In the genomic region with DNA sequence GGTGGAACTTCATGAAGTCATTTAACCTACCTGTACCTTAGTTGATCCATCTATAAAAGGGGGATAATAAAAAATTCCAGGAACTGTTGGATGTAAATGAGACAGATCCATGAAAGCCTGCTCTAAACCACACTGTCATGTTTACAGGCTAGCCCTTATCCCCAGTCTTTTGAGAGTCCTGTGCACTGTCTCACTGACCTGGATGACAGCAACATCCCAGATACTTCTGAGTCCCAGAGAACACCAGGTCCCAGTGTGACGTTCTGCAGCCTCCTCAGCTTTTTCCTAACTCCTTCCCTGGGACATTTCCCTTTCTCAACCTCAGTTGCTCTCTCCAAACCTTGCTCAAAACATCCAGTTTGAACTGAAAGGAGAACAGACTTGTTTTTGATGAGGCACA, we compare ENCODE assay signal across 25 cellular contexts.
"Had no signal": no experiment of that assay in that cellular context is flagged by ENCODE, and none has a peak within 500 bp of the region (broad histone marks: within the 10 kb centered on the region; RNA-seq: fewer than 3 reads in every experiment).

No MANE protein-coding gene starts in this region.

- H3K27ac Mint-ChIP-seq: activated CD4-positive, alpha-beta memory T cell treated with anti-CD3 and anti-CD28 coated beads for 36 hours; activated CD4-positive, alpha-beta T cell treated with anti-CD3 and anti-CD28 coated beads, Interleukin-2, amount 10 ng/mL, durations not matched to agents 7 days and 5 days; activated naive CD8-positive, alpha-beta T cell had no signal

- H3K4me1 Mint-ChIP-seq: activated CD4-positive, alpha-beta T cell treated with anti-CD3 and anti-CD28 coated beads, Interleukin-2, amount 10 ng/mL, durations not matched to agents 7 days and 5 days had no signal

- H3K27me3 Mint-ChIP-seq: activated CD4-positive, alpha-beta memory T cell treated with anti-CD3 and anti-CD28 coated beads for 36 hours; activated CD4-positive, alpha-beta T cell treated with anti-CD3 and anti-CD28 coated beads, Interleukin-2, amount 10 ng/mL, durations not matched to agents 7 days and 5 days; activated naive CD8-positive, alpha-beta T cell had no signal

- H3K4me3 Mint-ChIP-seq: activated CD4-positive, alpha-beta memory T cell treated with anti-CD3 and anti-CD28 coated beads for 36 hours; activated CD4-positive, alpha-beta T cell treated with anti-CD3 and anti-CD28 coated beads, Interleukin-2, amount 10 ng/mL, durations not matched to agents 7 days and 5 days; activated naive CD8-positive, alpha-beta T cell; activated T-cell treated with anti-CD3 and anti-CD28 coated beads, Interleukin-2, amount 50 U/mL, for 4 hours had no signal

- H3K9me3 ChIP-seq: MG63, Peyer's patch had no signal

- DNase-seq: activated CD4-positive, alpha-beta memory T cell treated with anti-CD3 and anti-CD28 coated beads for 36 hours; activated CD4-positive, alpha-beta T cell treated with anti-CD3 and anti-CD28 coated beads, Interleukin-2, amount 10 ng/mL, durations not matched to agents 7 days and 5 days; activated CD4-positive, CD25-positive, alpha-beta regulatory T cell; activated CD8-positive, alpha-beta memory T cell treated with anti-CD3 and anti-CD28 coated beads for 24 hours; activated effector memory CD4-positive, alpha-beta T cell treated with anti-CD3 and anti-CD28 coated beads, Interleukin-2, amount 50 U/mL, for 16 hours; activated naive CD4-positive, alpha-beta T cell treated with Interleukin-2 at 50 U/mL for 16 hours; activated T-cell treated with anti-CD3 and anti-CD28 coated beads, Interleukin-2, amount 50 U/mL, for 4 hours; amygdala; brain microvascular endothelial cell; caudate nucleus; MV-4-11; NCI-H1092 treated with DMSO at 0.1 percent for 48 hours; NCI-H1417 treated with DMSO at 0.1 percent for 48 hours; NCI-H187; NCI-H2081; NCI-H510A treated with DMSO at 0.1 percent for 48 hours; NCI-H69; Peyer's patch; SIG-M5; T-helper 1 cell had no signal

- H3K27me3 ChIP-seq: brain microvascular endothelial cell, MG63, Peyer's patch had no signal

- H3K36me3 ChIP-seq: brain microvascular endothelial cell, MG63, Peyer's patch had no signal

- H3K27ac ChIP-seq: brain microvascular endothelial cell, KMS-11, Peyer's patch, RWPE1, VCaP had no signal

- H3K9ac ChIP-seq: KMS-11 had no signal

- ATAC-seq: activated T-cell treated with anti-CD3 and anti-CD28 coated beads, Interleukin-2, amount 50 U/mL, for 4 hours had no signal

- H3K4me3 ChIP-seq: MG63, Peyer's patch had no signal

- H3K9me3 Mint-ChIP-seq: activated CD4-positive, alpha-beta memory T cell treated with anti-CD3 and anti-CD28 coated beads for 36 hours; activated CD4-positive, alpha-beta T cell treated with anti-CD3 and anti-CD28 coated beads, Interleukin-2, amount 10 ng/mL, durations not matched to agents 7 days and 5 days; activated T-cell treated with anti-CD3 and anti-CD28 coated beads, Interleukin-2, amount 50 U/mL, for 4 hours had no signal

- H3K36me3 Mint-ChIP-seq: activated CD4-positive, alpha-beta memory T cell treated with anti-CD3 and anti-CD28 coated beads for 36 hours; activated naive CD8-positive, alpha-beta T cell had no signal

- H3K4me2 ChIP-seq: KMS-11 had no signal

- H3K4me1 ChIP-seq: Peyer's patch had no signal
